In the genomic region with DNA sequence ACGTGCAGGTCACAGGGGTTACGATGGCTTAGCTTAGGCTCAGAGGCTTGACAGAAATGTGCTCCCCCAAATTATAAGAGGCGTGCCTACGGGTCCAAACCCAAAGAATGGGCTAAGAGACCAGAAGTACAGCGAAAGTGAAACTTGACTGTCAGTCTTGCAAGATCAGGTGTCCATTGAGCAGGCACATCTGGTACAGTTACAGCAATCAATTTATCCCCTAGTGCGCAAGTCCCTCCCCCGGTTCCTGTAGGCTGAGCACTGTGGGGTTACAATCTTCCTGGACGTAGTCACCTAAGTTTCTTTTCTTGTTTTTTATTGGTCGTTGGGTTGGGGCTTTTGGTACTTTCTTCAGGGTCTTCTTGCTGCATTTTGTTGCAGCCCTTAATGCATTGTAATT, we compare ENCODE assay signal across 18 cellular contexts.
A peak's percentile ranks its signal among the peaks of the same experiment; 100 is the strongest.
DNase-seq lines count a peak whose midpoint lies in the region; ATAC-seq, FAIRE-seq and TF ChIP-seq lines count a peak whose summit lies in the region.
"Had no signal": no experiment of that assay in that cellular context is flagged by ENCODE, and none has a peak within 500 bp of the region (broad histone marks: within the 10 kb centered on the region; RNA-seq: fewer than 3 reads in every experiment).

No MANE protein-coding gene starts in this region.

- POLR2A ChIA-PET in GM12878 (lab: Charles Lee), result no interaction called here

- H3K9ac ChIP-seq in GM12878 (ENCODE audit: control insufficient read depth, insufficient read depth, low read length), result no peak overlapping the region
- H3K9ac ChIP-seq: BLaER1 treated with 17β-estradiol and CSF1 and Interleukin-3, amounts not matched to agents 10 nM and 100 nM had no signal

- H3K27ac ChIP-seq in cardiac muscle cell, result peak overlapping the region; percentile 95
- no peak overlapping the region for H3K27ac ChIP-seq in GM12878 (ENCODE audit: control insufficient read depth, insufficient read depth)
- H3K27ac ChIP-seq: BLaER1 treated with 17β-estradiol and CSF1 and Interleukin-3, amounts not matched to agents 10 nM and 100 nM had no signal

- peaks cover 15% of the 10 kb centered on the region for H3K4me1 ChIP-seq in cardiac muscle cell (ENCODE audit: low read depth)
- no peaks in the 10 kb centered on the region for H3K4me1 ChIP-seq in GM12878 (ENCODE audit: control insufficient read depth, insufficient read depth, low read length)
- H3K4me1 ChIP-seq: BLaER1 treated with 17β-estradiol and CSF1 and Interleukin-3, amounts not matched to agents 10 nM and 100 nM; HAP-1 had no signal

- no peaks in the 10 kb centered on the region for H3K79me2 ChIP-seq in GM12878 (ENCODE audit: control insufficient read depth, insufficient read depth, low read length)

- DNase-seq in cardiac muscle cell (ENCODE audit: low read depth in 1 of 2, low spot score in 1 of 2) (no peak), left ventricle myocardium superior (no peak), NCI-H2171 (lab: John Stamatoyannopoulos, UW) (peak; percentile 23), GM12878 (ENCODE audit: low read depth, low spot score) (no peak), sciatic nerve (ENCODE audit: low spot score) (no peak), iPS-NIHi11 (ENCODE audit: low spot score) (no peak), posterior cingulate gyrus (no peak)
- DNase-seq: 8988T; CD8-positive, alpha-beta T cell; DMS 273 treated with DMSO at 0.1 percent for 48 hours; DMS53; DND-41; GDM1 had no signal

- BruUV-seq in GM12878 (replicated peaks; lab: Mats Ljungman, UMichigan), result no TSS peak

- SMC1A ChIA-PET in GM12878 (lab: Charles Lee; ENCODE audit: uncharacterized antibody, unreplicated experiment), result interaction anchor here (1.0 to 1.5 kb wide), 3 partner anchors 9 to 38 kb away, joined by 3 to 4 read pairs (median 3); no protein-coding TSS in a partner anchor

- H3K4me3 ChIP-seq in cardiac muscle cell (no peak overlapping the region), GM12878 (no peak overlapping the region)
- H3K4me3 ChIP-seq: BLaER1 treated with 17β-estradiol and CSF1 and Interleukin-3, amounts not matched to agents 10 nM and 100 nM; HAP-1 had no signal

- H3K9me3 ChIP-seq in cardiac muscle cell (ENCODE audit: low read depth), result no peaks in the 10 kb centered on the region
- H3K9me3 ChIP-seq in GM12878 (replicated peaks; ENCODE audit: control insufficient read depth, insufficient read depth, low read length), result no peaks in the 10 kb centered on the region; the same call in 2 of the 3 replicates
- H3K9me3 ChIP-seq: BLaER1 treated with 17β-estradiol and CSF1 and Interleukin-3, amounts not matched to agents 10 nM and 100 nM; HAP-1 had no signal

- no peak overlapping the region for H3K4me2 ChIP-seq in GM12878 (ENCODE audit: control insufficient read depth, insufficient read depth)
- H3K4me2 ChIP-seq: BLaER1 treated with 17β-estradiol and CSF1 and Interleukin-3, amounts not matched to agents 10 nM and 100 nM had no signal

- TF ChIP-seq POLR2A in GM12878 (IDR thresholded peaks at IDR 0.05; ENCODE audit: low read depth, low read length), result no peak

- H3K27me3 ChIP-seq in cardiac muscle cell (no peaks in the 10 kb centered on the region), GM12878 (replicated peaks in 1 of 2; ENCODE audit: control insufficient read depth in 2 of 2, insufficient read depth in 2 of 2, low read length in 1 of 2) (no peaks in the 10 kb centered on the region)
- H3K27me3 ChIP-seq: BLaER1 treated with 17β-estradiol and CSF1 and Interleukin-3, amounts not matched to agents 10 nM and 100 nM had no signal

- CTCF ChIA-PET in GM12878 (lab: Yijun Ruan, JAX), result interaction anchor here (0.6 to 1.3 kb wide), 7 partner anchors 8 to 86 kb away, joined by 3 read pairs; no protein-coding TSS in a partner anchor

- in situ Hi-C loops in GM12878 (cut with MboI), result no loop called here

- H2AFZ ChIP-seq in GM12878 (ENCODE audit: control insufficient read depth, low read depth, low read length), result no peak overlapping the region

- H4K20me1 ChIP-seq in GM12878 (ENCODE audit: control insufficient read depth, insufficient read depth), result no peaks in the 10 kb centered on the region
- H4K20me1 ChIP-seq: BLaER1 treated with 17β-estradiol and CSF1 and Interleukin-3, amounts not matched to agents 10 nM and 100 nM had no signal

- ATAC-seq in left ventricle myocardium superior, result no peak
- peak; percentile 51 for ATAC-seq in GM12878
- no peak for ATAC-seq in sciatic nerve
- no peak for ATAC-seq in SK-N-SH treated with all-trans-retinoic acid at 6 μM for 48 hours
- ATAC-seq: CD8-positive, alpha-beta T cell; HepG2 had no signal

- H3K36me3 ChIP-seq in cardiac muscle cell (no peaks in the 10 kb centered on the region), GM12878 (ENCODE audit: control insufficient read depth in 2 of 2, insufficient read depth in 2 of 2, low read length in 1 of 2) (no peaks in the 10 kb centered on the region)
- H3K36me3 ChIP-seq: BLaER1 treated with 17β-estradiol and CSF1 and Interleukin-3, amounts not matched to agents 10 nM and 100 nM; HAP-1 had no signal

- intact Hi-C loops in left ventricle myocardium superior (cut with micrococcal nuclease), result no loop called here
- intact Hi-C loops in GM12878 (cut with micrococcal nuclease; ENCODE audit: unreplicated experiment), result no loop called here
- intact Hi-C loops in sciatic nerve (cut with DNase I), result no loop called here
- intact Hi-C loops in posterior cingulate gyrus (cut with DNase I), result no loop called here

- RAD21 ChIA-PET in GM12878 (lab: Charles Lee; ENCODE audit: unreplicated experiment), result no interaction called here

- no peak for TF ChIP-seq EP300 in GM12878 (IDR thresholded peaks at IDR 0.05; ENCODE audit: borderline replicate concordance in 1 of 2, control insufficient read depth in 1 of 2, low read depth in 2 of 2, low read length in 2 of 2)

- no peak for FAIRE-seq in GM12878 (lab: Jason Lieb, UNC)
- FAIRE-seq: GM19239, HepG2 had no signal

- no peak for TF ChIP-seq RAD21 in GM12878 (IDR thresholded peaks at IDR 0.05; ENCODE audit: insufficient read depth, low read depth, low read length)

- no peak for TF ChIP-seq CTCF in cardiac muscle cell (IDR thresholded peaks at IDR 0.05; ENCODE audit: low read depth, low read length)
- TF ChIP-seq CTCF in GM12878 (IDR thresholded peaks at IDR 0.05 in 2 of 3, conservative IDR thresholded peaks at IDR 0.05 in 1 of 3; ENCODE audit: control insufficient read depth in 2 of 3, extremely low read depth in 1 of 3, insufficient read depth in 1 of 3, low read depth in 3 of 3, low read length in 3 of 3), result no peak

- 45% methylated on average over 9 of the region's 9 CpGs for WGBS in GM12878 (ENCODE audit: insufficient coverage, insufficient replicate concordance, low lambda C conversion rate, missing lambda C conversion rate)

TF ChIP-seq in GM12878, 131 proteins besides CTCF, POLR2A, EP300 and RAD21 (continues in another document):
- TF ChIP-seq, protein P1, sequence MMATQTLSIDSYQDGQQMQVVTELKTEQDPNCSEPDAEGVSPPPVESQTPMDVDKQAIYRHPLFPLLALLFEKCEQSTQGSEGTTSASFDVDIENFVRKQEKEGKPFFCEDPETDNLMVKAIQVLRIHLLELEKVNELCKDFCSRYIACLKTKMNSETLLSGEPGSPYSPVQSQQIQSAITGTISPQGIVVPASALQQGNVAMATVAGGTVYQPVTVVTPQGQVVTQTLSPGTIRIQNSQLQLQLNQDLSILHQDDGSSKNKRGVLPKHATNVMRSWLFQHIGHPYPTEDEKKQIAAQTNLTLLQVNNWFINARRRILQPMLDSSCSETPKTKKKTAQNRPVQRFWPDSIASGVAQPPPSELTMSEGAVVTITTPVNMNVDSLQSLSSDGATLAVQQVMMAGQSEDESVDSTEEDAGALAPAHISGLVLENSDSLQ (IDR thresholded peaks at IDR 0.05), result peak; percentile 32; the same call in 1 of the 2 replicates
- no peak for TF ChIP-seq SPI1 (IDR thresholded peaks at IDR 0.05; ENCODE audit: borderline replicate concordance, insufficient read depth, low read depth, low read length)
- TF ChIP-seq ASH2L (IDR thresholded peaks at IDR 0.05; ENCODE audit: borderline replicate concordance, low read depth), result no peak
- no peak for TF ChIP-seq IKZF1 (conservative IDR thresholded peaks at IDR 0.05)
- no peak for TF ChIP-seq HDAC6 (IDR thresholded peaks at IDR 0.05; ENCODE audit: unreplicated experiment)
- no peak for TF ChIP-seq MEF2A (IDR thresholded peaks at IDR 0.05; ENCODE audit: insufficient read depth, low read depth, low read length)
- TF ChIP-seq ZNF24 (IDR thresholded peaks at IDR 0.05), result no peak
- TF ChIP-seq HCFC1 (IDR thresholded peaks at IDR 0.05; ENCODE audit: low read length), result no peak
- no peak for TF ChIP-seq ATF7 (IDR thresholded peaks at IDR 0.05; ENCODE audit: low read depth)
- TF ChIP-seq NFYA (IDR thresholded peaks at IDR 0.05; ENCODE audit: borderline replicate concordance, low read depth, low read length), result no peak
- TF ChIP-seq CHD4 (IDR thresholded peaks at IDR 0.05), result no peak
- no peak for TF ChIP-seq RUNX3 (IDR thresholded peaks at IDR 0.05; ENCODE audit: low read length)

TF ChIP-seq in SK-N-SH treated with all-trans-retinoic acid at 6 μM for 48 hours, 23 proteins besides CTCF, POLR2A, EP300 and RAD21 (continues in another document):
- no peak for TF ChIP-seq ZFP3 (CRISPR knock-in tag; IDR thresholded peaks at IDR 0.05)
- no peak for TF ChIP-seq OSR1 (CRISPR knock-in tag; IDR thresholded peaks at IDR 0.05)
- no peak for TF ChIP-seq ZNF70 (CRISPR knock-in tag; IDR thresholded peaks at IDR 0.05)
- TF ChIP-seq, protein P2, sequence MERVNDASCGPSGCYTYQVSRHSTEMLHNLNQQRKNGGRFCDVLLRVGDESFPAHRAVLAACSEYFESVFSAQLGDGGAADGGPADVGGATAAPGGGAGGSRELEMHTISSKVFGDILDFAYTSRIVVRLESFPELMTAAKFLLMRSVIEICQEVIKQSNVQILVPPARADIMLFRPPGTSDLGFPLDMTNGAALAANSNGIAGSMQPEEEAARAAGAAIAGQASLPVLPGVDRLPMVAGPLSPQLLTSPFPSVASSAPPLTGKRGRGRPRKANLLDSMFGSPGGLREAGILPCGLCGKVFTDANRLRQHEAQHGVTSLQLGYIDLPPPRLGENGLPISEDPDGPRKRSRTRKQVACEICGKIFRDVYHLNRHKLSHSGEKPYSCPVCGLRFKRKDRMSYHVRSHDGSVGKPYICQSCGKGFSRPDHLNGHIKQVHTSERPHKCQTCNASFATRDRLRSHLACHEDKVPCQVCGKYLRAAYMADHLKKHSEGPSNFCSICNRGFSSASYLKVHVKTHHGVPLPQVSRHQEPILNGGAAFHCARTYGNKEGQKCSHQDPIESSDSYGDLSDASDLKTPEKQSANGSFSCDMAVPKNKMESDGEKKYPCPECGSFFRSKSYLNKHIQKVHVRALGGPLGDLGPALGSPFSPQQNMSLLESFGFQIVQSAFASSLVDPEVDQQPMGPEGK (CRISPR knock-in tag; IDR thresholded peaks at IDR 0.05; ENCODE audit: borderline replicate concordance), result no peak
- TF ChIP-seq PPARA (CRISPR knock-in tag; IDR thresholded peaks at IDR 0.05; ENCODE audit: borderline replicate concordance), result no peak
- no peak for TF ChIP-seq ZNF565 (CRISPR knock-in tag; conservative IDR thresholded peaks at IDR 0.05; ENCODE audit: low read depth)
- TF ChIP-seq ESRRG (CRISPR knock-in tag; IDR thresholded peaks at IDR 0.05), result no peak
- TF ChIP-seq ZFP30 (CRISPR knock-in tag; IDR thresholded peaks at IDR 0.05), result no peak
